ENCODE assay signal across 12 cellular contexts in genomic region chr20:44074252-44075151, GRCh38.
DNase-seq lines count a peak whose midpoint lies in the region; ATAC-seq, FAIRE-seq and TF ChIP-seq lines count a peak whose summit lies in the region.
"Had no signal": no experiment of that assay in that cellular context is flagged by ENCODE, and none has a peak within 500 bp of the region (broad histone marks: within the 10 kb centered on the region; RNA-seq: fewer than 3 reads in every experiment).

No MANE protein-coding gene starts in this region.

- peaks cover 11% of the 10 kb centered on the region; the same call in 2 of the 3 replicates for H3K4me1 ChIP-seq in A549
- H3K4me1 ChIP-seq in left ventricle myocardium inferior: peaks cover 13% of the 10 kb centered on the region

- peak overlapping the region; percentile 10 for H3K27ac Mint-ChIP-seq in activated T-helper 1 cell treated with anti-CD3 and anti-CD28 coated beads, Interleukin-12 subunit alpha, Interleukin-12 subunit beta, Interleukin-2, Interleukin-4 antibody, amounts not matched to agents 30 ng/mL and 10 ng/mL and 1 ng/mL, durations not matched to agents 14 hours and 24 hours and 36 hours
- no peak overlapping the region for H3K27ac Mint-ChIP-seq in activated T-cell treated with anti-CD3 and anti-CD28 coated beads, Interleukin-2, amount 50 U/mL, for 24 hours

- TF ChIP-seq POLR2A in A549 (IDR thresholded peaks at IDR 0.05; ENCODE audit: low read length): no peak

- peak overlapping the region; percentile 8; the same call in 1 of the 3 replicates for H3K4me2 ChIP-seq in A549
- H3K4me2 ChIP-seq: KMS-11 had no signal

- POLR2A ChIA-PET in A549 (lab: Yijun Ruan, JAX): no interaction called here

- peaks cover 71% of the 10 kb centered on the region for H3K4me1 Mint-ChIP-seq in activated T-helper 1 cell treated with anti-CD3 and anti-CD28 coated beads, Interleukin-12 subunit alpha, Interleukin-12 subunit beta, Interleukin-2, Interleukin-4 antibody, amounts not matched to agents 30 ng/mL and 10 ng/mL and 1 ng/mL, durations not matched to agents 14 hours and 24 hours and 36 hours (ENCODE audit: low read depth)
- H3K4me1 Mint-ChIP-seq in activated T-cell treated with anti-CD3 and anti-CD28 coated beads, Interleukin-2, amount 50 U/mL, for 24 hours (ENCODE audit: low read depth): peaks cover 63% of the 10 kb centered on the region

- H3K27ac ChIP-seq in A549 (peak overlapping the region in 1 of 2 experiments; percentile 55; a peak in 3 of 6 replicates), left ventricle myocardium inferior (replicated peaks) (peak overlapping the region; percentile 79)
- H3K27ac ChIP-seq: KMS-11 had no signal

- H3K27me3 Mint-ChIP-seq in activated T-helper 1 cell treated with anti-CD3 and anti-CD28 coated beads, Interleukin-12 subunit alpha, Interleukin-12 subunit beta, Interleukin-2, Interleukin-4 antibody, amounts not matched to agents 30 ng/mL and 10 ng/mL and 1 ng/mL, durations not matched to agents 14 hours and 24 hours and 36 hours (ENCODE audit: insufficient read depth): peaks cover 5% of the 10 kb centered on the region
- H3K27me3 Mint-ChIP-seq in activated T-cell treated with anti-CD3 and anti-CD28 coated beads, Interleukin-2, amount 50 U/mL, for 24 hours: no peaks in the 10 kb centered on the region

- H3K4me3 ChIP-seq in A549: no peak overlapping the region
- no peak overlapping the region for H3K4me3 ChIP-seq in left ventricle myocardium inferior

- no peak for FAIRE-seq in A549 (lab: Jason Lieb, UNC)
- FAIRE-seq: islet of Langerhans had no signal

- H3K27me3 ChIP-seq in left ventricle myocardium inferior (ENCODE audit: low read depth): no peaks in the 10 kb centered on the region

- no peak for TF ChIP-seq CTCF in A549 (IDR thresholded peaks at IDR 0.05)
- no peak for TF ChIP-seq CTCF in left ventricle myocardium inferior (IDR thresholded peaks at IDR 0.05; ENCODE audit: borderline replicate concordance)

- ATAC-seq in A549 (peak in 1 of 2 experiments; percentile 28; a peak in 1 of 6 replicates), GM18858 (IDR thresholded peaks at IDR 0.05; ENCODE audit: unreplicated experiment) (no peak), GM21515 (IDR thresholded peaks at IDR 0.05; ENCODE audit: unreplicated experiment) (no peak), GM19397 (IDR thresholded peaks at IDR 0.05; ENCODE audit: unreplicated experiment) (no peak)

- no peak overlapping the region for H3K4me3 Mint-ChIP-seq in activated T-helper 1 cell treated with anti-CD3 and anti-CD28 coated beads, Interleukin-12 subunit alpha, Interleukin-12 subunit beta, Interleukin-2, Interleukin-4 antibody, amounts not matched to agents 30 ng/mL and 10 ng/mL and 1 ng/mL, durations not matched to agents 14 hours and 24 hours and 36 hours
- H3K4me3 Mint-ChIP-seq in activated T-cell treated with anti-CD3 and anti-CD28 coated beads, Interleukin-2, amount 50 U/mL, for 24 hours: no peak overlapping the region

- CTCF ChIA-PET in A549 (lab: Yijun Ruan, JAX): interaction anchor here (0.5 to 1.3 kb wide), 3 partner anchors 293 to 626 kb away, joined by 3 to 8 read pairs (median 3); no protein-coding TSS in a partner anchor

- peaks cover 2% of the 10 kb centered on the region for H3K36me3 Mint-ChIP-seq in activated T-helper 1 cell treated with anti-CD3 and anti-CD28 coated beads, Interleukin-12 subunit alpha, Interleukin-12 subunit beta, Interleukin-2, Interleukin-4 antibody, amounts not matched to agents 30 ng/mL and 10 ng/mL and 1 ng/mL, durations not matched to agents 14 hours and 24 hours and 36 hours (ENCODE audit: low read depth)
- H3K36me3 Mint-ChIP-seq in activated T-cell treated with anti-CD3 and anti-CD28 coated beads, Interleukin-2, amount 50 U/mL, for 24 hours (ENCODE audit: low read depth): no peaks in the 10 kb centered on the region

- WGBS in A549 (ENCODE audit: missing lambda C conversion rate): 66% methylated on average over 12 of the region's 12 CpGs

- TF ChIP-seq EP300 in A549 (IDR thresholded peaks at IDR 0.05): no peak

- no peak for DNase-seq in A549 (ENCODE audit: low read depth in 1 of 2, low spot score in 1 of 2)
- DNase-seq in HCEC 1CT: peak; percentile 63
- no peak for DNase-seq in activated T-helper 1 cell treated with anti-CD3 and anti-CD28 coated beads, Interleukin-12 subunit alpha, Interleukin-12 subunit beta, Interleukin-2, Interleukin-4 antibody, amounts not matched to agents 30 ng/mL and 10 ng/mL and 1 ng/mL, durations not matched to agents 14 hours and 24 hours and 36 hours (ENCODE audit: low spot score)
- peak; percentile 75 for DNase-seq in left ventricle myocardium inferior
- no peak for DNase-seq in activated T-cell treated with anti-CD3 and anti-CD28 coated beads, Interleukin-2, amount 50 U/mL, for 24 hours
- DNase-seq: stimulated activated CD4-positive, alpha-beta T cell treated with anti-CD3 and anti-CD28 coated beads, Interleukin-15, amount 100 ng/mL, for 24 hours; T1000 had no signal

- intact Hi-C loops in activated T-helper 1 cell treated with anti-CD3 and anti-CD28 coated beads, Interleukin-12 subunit alpha, Interleukin-12 subunit beta, Interleukin-2, Interleukin-4 antibody, amounts not matched to agents 30 ng/mL and 10 ng/mL and 1 ng/mL, durations not matched to agents 14 hours and 24 hours and 36 hours (cut with micrococcal nuclease): no loop called here
- intact Hi-C loops in left ventricle myocardium inferior (cut with micrococcal nuclease): no loop called here

- TF ChIP-seq RAD21 in A549 (conservative IDR thresholded peaks at IDR 0.05 in 1 of 2, IDR thresholded peaks at IDR 0.05 in 1 of 2): no peak

- no peaks in the 10 kb centered on the region for H3K9me3 Mint-ChIP-seq in activated T-helper 1 cell treated with anti-CD3 and anti-CD28 coated beads, Interleukin-12 subunit alpha, Interleukin-12 subunit beta, Interleukin-2, Interleukin-4 antibody, amounts not matched to agents 30 ng/mL and 10 ng/mL and 1 ng/mL, durations not matched to agents 14 hours and 24 hours and 36 hours
- H3K9me3 Mint-ChIP-seq in activated T-cell treated with anti-CD3 and anti-CD28 coated beads, Interleukin-2, amount 50 U/mL, for 24 hours: no peaks in the 10 kb centered on the region

- no peaks in the 10 kb centered on the region for H3K36me3 ChIP-seq in left ventricle myocardium inferior

- H3K9me3 ChIP-seq in A549 (no peaks in the 10 kb centered on the region), left ventricle myocardium inferior (replicated peaks) (no peaks in the 10 kb centered on the region)

TF ChIP-seq in A549, 52 proteins besides CTCF, POLR2A, EP300 and RAD21:
- TF ChIP-seq ATOH8 (CRISPR knock-in tag; IDR thresholded peaks at IDR 0.05; ENCODE audit: low read depth) (no peak), FOSL2 (IDR thresholded peaks at IDR 0.05) (no peak), FOSL2 (CRISPR knock-in tag; IDR thresholded peaks at IDR 0.05) (0 out of 2 replicates have a peak, but pooled peaks have one; percentile 14)

Comparison
In these comparisons a context has a peak if more than half of its experiments do, and no peak if none do; other contexts are left out.
1. DNase-seq: peak in HCEC 1CT (single experiment) and left ventricle myocardium inferior (single experiment); none in A549 (0 of 2), activated T-helper 1 cell treated with anti-CD3 and anti-CD28 coated beads, Interleukin-12 subunit alpha, Interleukin-12 subunit beta, Interleukin-2, Interleukin-4 antibody, amounts not matched to agents 30 ng/mL and 10 ng/mL and 1 ng/mL, durations not matched to agents 14 hours and 24 hours and 36 hours (single experiment) and activated T-cell treated with anti-CD3 and anti-CD28 coated beads, Interleukin-2, amount 50 U/mL, for 24 hours (single experiment).